Comparison of ENCODE assay signal across 22 cellular contexts in the genomic region with DNA sequence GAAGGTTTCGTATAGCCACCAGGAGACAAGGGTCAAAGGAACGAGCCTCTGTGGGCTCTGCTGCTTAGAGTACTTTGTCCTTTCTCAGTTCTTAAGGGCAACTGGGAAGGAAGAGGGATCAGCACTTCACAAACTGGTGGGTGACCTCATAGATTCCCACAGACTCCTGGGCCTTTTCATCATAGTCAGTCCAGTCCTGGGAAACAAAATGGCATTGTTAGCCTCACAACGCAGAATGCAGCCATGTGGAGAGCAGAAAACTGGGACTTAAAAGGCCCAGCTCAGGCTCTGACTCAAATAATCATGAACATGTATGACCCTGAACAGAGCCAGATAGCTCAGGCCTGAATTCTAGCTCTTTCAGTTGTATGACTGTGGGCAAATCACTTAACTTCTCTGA. TPM values are rescaled to one million over a fixed set of nuclear protein-coding genes. Genes with fewer than 3 reads are reported as not detected.
DNase-seq lines count a peak whose midpoint lies in the region; ATAC-seq and TF ChIP-seq lines count a peak whose summit lies in the region.
"Had no signal": no experiment of that assay in that cellular context is flagged by ENCODE, and none has a peak within 500 bp of the region (broad histone marks: within the 10 kb centered on the region; RNA-seq: fewer than 3 reads in every experiment).

No MANE protein-coding gene starts in this region.

- no peak for DNase-seq in activated T-cell treated with anti-CD3 and anti-CD28 coated beads, Interleukin-2, amount 50 U/mL, for 24 hours
- DNase-seq in activated T-cell treated with anti-CD3 and anti-CD28 coated beads, Interleukin-2, amount 50 U/mL, for 4 hours, result no peak
- DNase-seq in coronary artery (ENCODE audit: low spot score) (peak; percentile 29), nephron progenitor cell (no peak)
- no peak for DNase-seq in stimulated activated effector memory CD8-positive, alpha-beta T cell treated with anti-CD3 and anti-CD28 coated beads, Interleukin-12 subunit alpha, Interleukin-12 subunit beta, amount 100 ng/mL, for 72 hours (ENCODE audit: low spot score in 2 of 2)
- no peak for DNase-seq in stimulated activated CD4-positive, alpha-beta T cell treated with anti-CD3 and anti-CD28 coated beads, Interleukin-4, amount 100 ng/mL, for 4 hours
- DNase-seq: Calu3, DMS79 treated with DMSO at 0.1 percent for 48 hours, GF-D8, KBM-7, MV-4-11, NCI-H1105, NCI-H146, NCI-H1930, NCI-H2107, NCI-H526 treated with DMSO at 0.1 percent for 48 hours, PC-9, SJCRH30 had no signal

- peaks cover 14% of the 10 kb centered on the region for H3K4me1 Mint-ChIP-seq in activated T-cell treated with anti-CD3 and anti-CD28 coated beads, Interleukin-2, amount 50 U/mL, for 24 hours (ENCODE audit: low read depth)
- H3K4me1 Mint-ChIP-seq in activated T-cell treated with anti-CD3 and anti-CD28 coated beads, Interleukin-2, amount 50 U/mL, for 4 hours (ENCODE audit: low read depth), result peaks cover 11% of the 10 kb centered on the region
- peaks cover 29% of the 10 kb centered on the region for H3K4me1 Mint-ChIP-seq in nephron progenitor cell
- peaks cover 8% of the 10 kb centered on the region for H3K4me1 Mint-ChIP-seq in stimulated activated effector memory CD8-positive, alpha-beta T cell treated with anti-CD3 and anti-CD28 coated beads, Interleukin-12 subunit alpha, Interleukin-12 subunit beta, amount 100 ng/mL, for 72 hours

- no peak for ATAC-seq in activated T-cell treated with anti-CD3 and anti-CD28 coated beads, Interleukin-2, amount 50 U/mL, for 4 hours
- no peak for ATAC-seq in stimulated activated effector memory CD8-positive, alpha-beta T cell treated with anti-CD3 and anti-CD28 coated beads, Interleukin-12 subunit alpha, Interleukin-12 subunit beta, amount 100 ng/mL, for 72 hours
- ATAC-seq in HG03432 (IDR thresholded peaks at IDR 0.05; ENCODE audit: unreplicated experiment) (no peak), GM21619 (IDR thresholded peaks at IDR 0.05; ENCODE audit: unreplicated experiment) (no peak)
- ATAC-seq: HepG2, Right ventricle myocardium inferior had no signal

- H3K9me3 Mint-ChIP-seq in activated T-cell treated with anti-CD3 and anti-CD28 coated beads, Interleukin-2, amount 50 U/mL, for 24 hours, result no peaks in the 10 kb centered on the region
- no peaks in the 10 kb centered on the region for H3K9me3 Mint-ChIP-seq in activated T-cell treated with anti-CD3 and anti-CD28 coated beads, Interleukin-2, amount 50 U/mL, for 4 hours
- H3K9me3 Mint-ChIP-seq in nephron progenitor cell, result no peaks in the 10 kb centered on the region
- no peaks in the 10 kb centered on the region for H3K9me3 Mint-ChIP-seq in stimulated activated effector memory CD8-positive, alpha-beta T cell treated with anti-CD3 and anti-CD28 coated beads, Interleukin-12 subunit alpha, Interleukin-12 subunit beta, amount 100 ng/mL, for 72 hours

- TF ChIP-seq CTCF in coronary artery (IDR thresholded peaks at IDR 0.05) (no peak), nephron progenitor cell (IDR thresholded peaks at IDR 0.05) (no peak)

- H3K36me3 Mint-ChIP-seq in activated T-cell treated with anti-CD3 and anti-CD28 coated beads, Interleukin-2, amount 50 U/mL, for 24 hours (ENCODE audit: low read depth), result peaks cover 91% of the 10 kb centered on the region
- peaks cover 29% of the 10 kb centered on the region for H3K36me3 Mint-ChIP-seq in activated T-cell treated with anti-CD3 and anti-CD28 coated beads, Interleukin-2, amount 50 U/mL, for 4 hours (ENCODE audit: insufficient read depth)
- H3K36me3 Mint-ChIP-seq in nephron progenitor cell (ENCODE audit: low read depth), result peaks cover 51% of the 10 kb centered on the region
- peaks cover 64% of the 10 kb centered on the region for H3K36me3 Mint-ChIP-seq in stimulated activated effector memory CD8-positive, alpha-beta T cell treated with anti-CD3 and anti-CD28 coated beads, Interleukin-12 subunit alpha, Interleukin-12 subunit beta, amount 100 ng/mL, for 72 hours

- H3K27me3 Mint-ChIP-seq in activated T-cell treated with anti-CD3 and anti-CD28 coated beads, Interleukin-2, amount 50 U/mL, for 24 hours, result no peaks in the 10 kb centered on the region
- no peaks in the 10 kb centered on the region for H3K27me3 Mint-ChIP-seq in activated T-cell treated with anti-CD3 and anti-CD28 coated beads, Interleukin-2, amount 50 U/mL, for 4 hours (ENCODE audit: low read depth)
- peaks cover 2% of the 10 kb centered on the region for H3K27me3 Mint-ChIP-seq in nephron progenitor cell (ENCODE audit: low read depth, poor library complexity)

- no peak overlapping the region for H3K4me3 Mint-ChIP-seq in activated T-cell treated with anti-CD3 and anti-CD28 coated beads, Interleukin-2, amount 50 U/mL, for 24 hours
- no peak overlapping the region for H3K4me3 Mint-ChIP-seq in activated T-cell treated with anti-CD3 and anti-CD28 coated beads, Interleukin-2, amount 50 U/mL, for 4 hours
- H3K4me3 Mint-ChIP-seq in nephron progenitor cell, result no peak overlapping the region
- no peak overlapping the region for H3K4me3 Mint-ChIP-seq in stimulated activated effector memory CD8-positive, alpha-beta T cell treated with anti-CD3 and anti-CD28 coated beads, Interleukin-12 subunit alpha, Interleukin-12 subunit beta, amount 100 ng/mL, for 72 hours

- H3K27ac Mint-ChIP-seq in activated T-cell treated with anti-CD3 and anti-CD28 coated beads, Interleukin-2, amount 50 U/mL, for 24 hours, result peak overlapping the region; percentile 60
- peak overlapping the region; percentile 98 for H3K27ac Mint-ChIP-seq in nephron progenitor cell
- H3K27ac Mint-ChIP-seq in stimulated activated effector memory CD8-positive, alpha-beta T cell treated with anti-CD3 and anti-CD28 coated beads, Interleukin-12 subunit alpha, Interleukin-12 subunit beta, amount 100 ng/mL, for 72 hours, result peak overlapping the region; percentile 60

- H3K27ac ChIP-seq in coronary artery, result no peak overlapping the region
- H3K27ac ChIP-seq: PC-9, SJCRH30 had no signal

- no peak overlapping the region for H3K4me3 ChIP-seq in coronary artery
- H3K4me3 ChIP-seq: PC-9, SJCRH30 had no signal

RNA-seq across cellular contexts. Expression of a gene that starts 5.9 kb away (rescaled TPM):
- 10 to 100 TPM; 42.8 to 47.2 (median 46.2) TPM for total RNA-seq in activated T-cell treated with anti-CD3 and anti-CD28 coated beads, Interleukin-2, amount 50 U/mL, for 4 hours

RNA-seq across cellular contexts. Expression of a gene that starts 17.9 kb away (rescaled TPM):
- total RNA-seq in activated T-cell treated with anti-CD3 and anti-CD28 coated beads, Interleukin-2, amount 50 U/mL, for 4 hours, result 10 to 100 TPM in 2 of 3 donors, 1 to 10 TPM in 1; 7.5 to 15.4 (median 15.1) TPM

RNA-seq across cellular contexts. Expression of a gene that starts 23.8 kb away (rescaled TPM):
- 100 to 1,000 TPM; 147 to 157 (median 157) TPM for total RNA-seq in activated T-cell treated with anti-CD3 and anti-CD28 coated beads, Interleukin-2, amount 50 U/mL, for 4 hours
